ENCODE assay signal across 13 cellular contexts in genomic region chr16:15660203-15660601, GRCh38. TPM values are rescaled to one million over a fixed set of nuclear protein-coding genes. Genes with fewer than 3 reads are reported as not detected.
A peak's percentile ranks its signal among the peaks of the same experiment; 100 is the strongest.
DNase-seq lines count a peak whose midpoint lies in the region; ATAC-seq and TF ChIP-seq lines count a peak whose summit lies in the region.
"Had no signal": no experiment of that assay in that cellular context is flagged by ENCODE, and none has a peak within 500 bp of the region (broad histone marks: within the 10 kb centered on the region; RNA-seq: fewer than 3 reads in every experiment).

No MANE protein-coding gene starts in this region.

- H3K27ac Mint-ChIP-seq in activated naive CD8-positive, alpha-beta T cell, result peak overlapping the region; percentile 86
- H3K27ac Mint-ChIP-seq in activated naive CD8-positive, alpha-beta T cell treated with anti-CD3 and anti-CD28 coated beads, Interleukin-2, amount 50 U/mL, for 24 hours, result no peak overlapping the region
- H3K27ac Mint-ChIP-seq in activated CD8-positive, alpha-beta T cell treated with anti-CD3 and anti-CD28 coated beads, Interleukin-2, amount 10 ng/mL, durations not matched to agents 7 days and 5 days, result peak overlapping the region; percentile 48
- peak overlapping the region; percentile 49 for H3K27ac Mint-ChIP-seq in glutamatergic neuron (ENCODE audit: unreplicated experiment)
- H3K27ac Mint-ChIP-seq in stimulated activated memory B cell treated with anti-CD40 and anti-IgM and Interleukin-4, amounts not matched to agents 10 μg/mL and 1 μg/mL and 100 μg/mL, for 72 hours, result peak overlapping the region; percentile 8

- H3K27me3 Mint-ChIP-seq in activated naive CD8-positive, alpha-beta T cell, result no peaks in the 10 kb centered on the region
- H3K27me3 Mint-ChIP-seq in activated naive CD8-positive, alpha-beta T cell treated with anti-CD3 and anti-CD28 coated beads, Interleukin-2, amount 50 U/mL, for 24 hours, result no peaks in the 10 kb centered on the region
- H3K27me3 Mint-ChIP-seq in activated CD8-positive, alpha-beta T cell treated with anti-CD3 and anti-CD28 coated beads, Interleukin-2, amount 10 ng/mL, durations not matched to agents 7 days and 5 days (ENCODE audit: low read depth), result no peaks in the 10 kb centered on the region
- H3K27me3 Mint-ChIP-seq in glutamatergic neuron (ENCODE audit: unreplicated experiment), result peaks cover 4% of the 10 kb centered on the region
- no peaks in the 10 kb centered on the region for H3K27me3 Mint-ChIP-seq in stimulated activated memory B cell treated with anti-CD40 and anti-IgM and Interleukin-4, amounts not matched to agents 10 μg/mL and 1 μg/mL and 100 μg/mL, for 72 hours

- ATAC-seq in activated naive CD8-positive, alpha-beta T cell treated with anti-CD3 and anti-CD28 coated beads, Interleukin-2, amount 50 U/mL, for 24 hours, result no peak
- no peak for ATAC-seq in activated CD8-positive, alpha-beta T cell treated with anti-CD3 and anti-CD28 coated beads, Interleukin-2, amount 10 ng/mL, durations not matched to agents 7 days and 5 days
- no peak for ATAC-seq in stimulated activated memory B cell treated with anti-CD40 and anti-IgM and Interleukin-4, amounts not matched to agents 10 μg/mL and 1 μg/mL and 100 μg/mL, for 72 hours
- ATAC-seq in HG02973 (IDR thresholded peaks at IDR 0.05; ENCODE audit: unreplicated experiment), result no peak
- ATAC-seq in GM21825 (IDR thresholded peaks at IDR 0.05; ENCODE audit: unreplicated experiment), result no peak
- ATAC-seq: HCT116 had no signal

- H3K4me1 Mint-ChIP-seq in activated naive CD8-positive, alpha-beta T cell (ENCODE audit: low read depth), result peaks cover 50% of the 10 kb centered on the region
- peaks cover 38% of the 10 kb centered on the region for H3K4me1 Mint-ChIP-seq in activated naive CD8-positive, alpha-beta T cell treated with anti-CD3 and anti-CD28 coated beads, Interleukin-2, amount 50 U/mL, for 24 hours
- peaks cover 47% of the 10 kb centered on the region for H3K4me1 Mint-ChIP-seq in activated CD8-positive, alpha-beta T cell treated with anti-CD3 and anti-CD28 coated beads, Interleukin-2, amount 10 ng/mL, durations not matched to agents 7 days and 5 days (ENCODE audit: low read depth)
- no peaks in the 10 kb centered on the region for H3K4me1 Mint-ChIP-seq in glutamatergic neuron (ENCODE audit: low read depth, unreplicated experiment)
- H3K4me1 Mint-ChIP-seq in stimulated activated memory B cell treated with anti-CD40 and anti-IgM and Interleukin-4, amounts not matched to agents 10 μg/mL and 1 μg/mL and 100 μg/mL, for 72 hours, result peaks cover 72% of the 10 kb centered on the region

- POLR2A ChIA-PET in activated CD8-positive, alpha-beta T cell treated with anti-CD3 and anti-CD28 coated beads, Interleukin-2, amount 10 ng/mL, durations not matched to agents 7 days and 5 days (lab: Charles Lee), result interaction anchor here (0.6 to 2.6 kb wide), 3 partner anchors 9 to 18 kb away, joined by 3 to 11 read pairs (median 3); partner anchors contain the start of gene MARF1

- no peak for DNase-seq in activated naive CD8-positive, alpha-beta T cell treated with anti-CD3 and anti-CD28 coated beads, Interleukin-2, amount 50 U/mL, for 24 hours
- no peak for DNase-seq in activated CD8-positive, alpha-beta T cell treated with anti-CD3 and anti-CD28 coated beads, Interleukin-2, amount 10 ng/mL, durations not matched to agents 7 days and 5 days
- DNase-seq in glutamatergic neuron, result no peak
- DNase-seq in NCI-H1930 (lab: John Stamatoyannopoulos, UW), result no peak
- DNase-seq: amniotic stem cell, mesendoderm, NCI-H187, NCI-H524 had no signal

- H3K36me3 Mint-ChIP-seq in activated naive CD8-positive, alpha-beta T cell, result peaks cover 4% of the 10 kb centered on the region
- peaks cover 38% of the 10 kb centered on the region for H3K36me3 Mint-ChIP-seq in activated naive CD8-positive, alpha-beta T cell treated with anti-CD3 and anti-CD28 coated beads, Interleukin-2, amount 50 U/mL, for 24 hours (ENCODE audit: low read depth)
- peaks cover 59% of the 10 kb centered on the region for H3K36me3 Mint-ChIP-seq in activated CD8-positive, alpha-beta T cell treated with anti-CD3 and anti-CD28 coated beads, Interleukin-2, amount 10 ng/mL, durations not matched to agents 7 days and 5 days (ENCODE audit: low read depth)
- H3K36me3 Mint-ChIP-seq in glutamatergic neuron (ENCODE audit: unreplicated experiment), result no peaks in the 10 kb centered on the region
- H3K36me3 Mint-ChIP-seq in stimulated activated memory B cell treated with anti-CD40 and anti-IgM and Interleukin-4, amounts not matched to agents 10 μg/mL and 1 μg/mL and 100 μg/mL, for 72 hours, result peaks cover 56% of the 10 kb centered on the region

- H3K4me3 Mint-ChIP-seq in activated naive CD8-positive, alpha-beta T cell, result peak overlapping the region; percentile 38
- no peak overlapping the region for H3K4me3 Mint-ChIP-seq in activated naive CD8-positive, alpha-beta T cell treated with anti-CD3 and anti-CD28 coated beads, Interleukin-2, amount 50 U/mL, for 24 hours
- no peak overlapping the region for H3K4me3 Mint-ChIP-seq in activated CD8-positive, alpha-beta T cell treated with anti-CD3 and anti-CD28 coated beads, Interleukin-2, amount 10 ng/mL, durations not matched to agents 7 days and 5 days
- H3K4me3 Mint-ChIP-seq in glutamatergic neuron (ENCODE audit: unreplicated experiment), result no peak overlapping the region
- H3K4me3 Mint-ChIP-seq in stimulated activated memory B cell treated with anti-CD40 and anti-IgM and Interleukin-4, amounts not matched to agents 10 μg/mL and 1 μg/mL and 100 μg/mL, for 72 hours, result no peak overlapping the region

- H3K9me3 Mint-ChIP-seq in activated naive CD8-positive, alpha-beta T cell (ENCODE audit: low read depth), result no peaks in the 10 kb centered on the region
- H3K9me3 Mint-ChIP-seq in activated naive CD8-positive, alpha-beta T cell treated with anti-CD3 and anti-CD28 coated beads, Interleukin-2, amount 50 U/mL, for 24 hours, result no peaks in the 10 kb centered on the region
- H3K9me3 Mint-ChIP-seq in activated CD8-positive, alpha-beta T cell treated with anti-CD3 and anti-CD28 coated beads, Interleukin-2, amount 10 ng/mL, durations not matched to agents 7 days and 5 days (ENCODE audit: insufficient read depth), result no peaks in the 10 kb centered on the region
- peaks cover 1% of the 10 kb centered on the region for H3K9me3 Mint-ChIP-seq in glutamatergic neuron (ENCODE audit: unreplicated experiment)
- no peaks in the 10 kb centered on the region for H3K9me3 Mint-ChIP-seq in stimulated activated memory B cell treated with anti-CD40 and anti-IgM and Interleukin-4, amounts not matched to agents 10 μg/mL and 1 μg/mL and 100 μg/mL, for 72 hours

- TF ChIP-seq CTCF in glutamatergic neuron (IDR thresholded peaks at IDR 0.05; ENCODE audit: partially characterized antibody, unreplicated experiment), result no peak

- CTCF ChIA-PET in activated CD8-positive, alpha-beta T cell treated with anti-CD3 and anti-CD28 coated beads, Interleukin-2, amount 10 ng/mL, durations not matched to agents 7 days and 5 days (lab: Charles Lee), result interaction anchor here (1.1 to 3.5 kb wide), 3 partner anchors 9 to 17 kb away, joined by 3 to 17 read pairs (median 4); partner anchors contain the start of gene MARF1

RNA-seq across cellular contexts. Expression of gene NDE1, which starts 10.2 kb away (rescaled TPM):
- total RNA-seq in activated CD8-positive, alpha-beta T cell treated with anti-CD3 and anti-CD28 coated beads, Interleukin-2, amount 10 ng/mL, durations not matched to agents 7 days and 5 days, result 100 to 1,000 TPM; 140 to 141 TPM
- 12.4 TPM for total RNA-seq in glutamatergic neuron (ENCODE audit: unreplicated experiment)

RNA-seq across cellular contexts. Expression of gene MARF1, which starts 17.2 kb away (rescaled TPM):
- total RNA-seq in activated CD8-positive, alpha-beta T cell treated with anti-CD3 and anti-CD28 coated beads, Interleukin-2, amount 10 ng/mL, durations not matched to agents 7 days and 5 days, result 10 to 100 TPM; 62.7 to 64.5 TPM
- 70.5 TPM for total RNA-seq in glutamatergic neuron (ENCODE audit: unreplicated experiment)

Comparison
In these comparisons a context has a peak if more than half of its experiments do, and no peak if none do; other contexts are left out.
1. RNA of gene NDE1, which starts 10.2 kb away (total RNA-seq): 140 to 141 TPM in activated CD8-positive, alpha-beta T cell treated with anti-CD3 and anti-CD28 coated beads, Interleukin-2, amount 10 ng/mL, durations not matched to agents 7 days and 5 days; 12.4 TPM in glutamatergic neuron (single experiment); every median in the first group is over 10 times any median in the second.